ENCODE assay signal across 24 cellular contexts in genomic region chr16:4922721-4923342, GRCh38. TPM values are rescaled to one million over a fixed set of nuclear protein-coding genes. Genes with fewer than 3 reads are reported as not detected.
DNase-seq lines count a peak whose midpoint lies in the region; ATAC-seq, FAIRE-seq and TF ChIP-seq lines count a peak whose summit lies in the region.
"Had no signal": no experiment of that assay in that cellular context is flagged by ENCODE, and none has a peak within 500 bp of the region (broad histone marks: within the 10 kb centered on the region; RNA-seq: fewer than 3 reads in every experiment).

No MANE protein-coding gene starts in this region.

- DNase-seq in DMS79 treated with DMSO at 0.1 percent for 48 hours (lab: John Stamatoyannopoulos, UW) (peak; percentile 31), DMS79 (lab: John Stamatoyannopoulos, UW) (no peak), bronchial epithelial cell (ENCODE audit: low read depth) (peak; percentile 76), neural progenitor cell (ENCODE audit: low spot score) (no peak), vagina (ENCODE audit: extremely low spot score in 2 of 2) (no peak), HCEC 1CT (no peak), NCI-H1436 treated with DMSO at 0.1 percent for 48 hours (lab: John Stamatoyannopoulos, UW) (no peak)
- DNase-seq: activated B cell treated with CpG ODN at 0.5 μM for 24 hours; activated CD4-positive, alpha-beta T cell treated with anti-CD3 and anti-CD28 coated beads, Interleukin-2, amount 50 U/mL, for 48 hours; activated CD8-positive, alpha-beta memory T cell treated with anti-CD3 and anti-CD28 coated beads, Interleukin-2, amount 50 U/mL, for 48 hours; aorta; central memory CD4-positive, alpha-beta T cell; head of caudate nucleus; left cardiac atrium; NCI-H1436; NCI-H226; NCI-H748 treated with DMSO at 0.1 percent for 48 hours; T-helper 9 cell had no signal

- H3K9me3 ChIP-seq in neural progenitor cell (ENCODE audit: low read depth): no peaks in the 10 kb centered on the region
- H3K9me3 ChIP-seq in vagina: no peaks in the 10 kb centered on the region

- H3K36me3 ChIP-seq in bronchial epithelial cell (ENCODE audit: control insufficient read depth, insufficient read depth, low read length) (peaks cover 10% of the 10 kb centered on the region), neural progenitor cell (no peaks in the 10 kb centered on the region), vagina (peaks cover 0 to 10% of the 10 kb centered on the region in 2 donors)

- peaks cover 16% of the 10 kb centered on the region for H3K27me3 Mint-ChIP-seq in neural progenitor cell (ENCODE audit: insufficient read depth, low read depth)
- H3K27me3 Mint-ChIP-seq: activated naive CD8-positive, alpha-beta T cell had no signal

- no peaks in the 10 kb centered on the region for H3K79me2 ChIP-seq in neural progenitor cell (ENCODE audit: low read depth)

- no peak overlapping the region for H2AFZ ChIP-seq in neural progenitor cell (replicated peaks)

- no peak for FAIRE-seq in bronchial epithelial cell (lab: Jason Lieb, UNC)

- peaks cover 6% of the 10 kb centered on the region for H3K36me3 Mint-ChIP-seq in neural progenitor cell

- H3K9ac ChIP-seq in neural progenitor cell: no peak overlapping the region
- H3K9ac ChIP-seq: KMS-11 had no signal

- TF ChIP-seq POLR2A in vagina (IDR thresholded peaks at IDR 0.05): no peak

- H3K4me3 ChIP-seq in bronchial epithelial cell (ENCODE audit: low read depth, low read length): no peak overlapping the region
- H3K4me3 ChIP-seq in neural progenitor cell: no peak overlapping the region
- H3K4me3 ChIP-seq in vagina: no peak overlapping the region

- peak overlapping the region; percentile 66 for H3K27ac Mint-ChIP-seq in neural progenitor cell
- H3K27ac Mint-ChIP-seq: activated B cell treated with CpG ODN at 0.5 μM for 24 hours; activated naive CD8-positive, alpha-beta T cell; activated T-helper 17 cell treated with anti-CD3 and anti-CD28 coated beads, Interleukin-2, amount 50 U/mL, for 72 hours had no signal

- intact Hi-C loops in vagina (cut with DNase I): no loop called here

- H3K4me2 ChIP-seq in neural progenitor cell: no peak overlapping the region
- H3K4me2 ChIP-seq: KMS-11 had no signal

- TF ChIP-seq CTCF in bronchial epithelial cell (IDR thresholded peaks at IDR 0.05; ENCODE audit: insufficient read depth, low read length, severe bottlenecking) (peak; percentile 34), neural progenitor cell (IDR thresholded peaks at IDR 0.05) (no peak), vagina (IDR thresholded peaks at IDR 0.05) (no peak)

- ATAC-seq in GM18867 (IDR thresholded peaks at IDR 0.05; ENCODE audit: unreplicated experiment): no peak
- ATAC-seq: activated T-helper 17 cell treated with anti-CD3 and anti-CD28 coated beads, Interleukin-2, amount 50 U/mL, for 72 hours; left cardiac atrium had no signal

- peaks cover 13% of the 10 kb centered on the region for H3K4me1 Mint-ChIP-seq in neural progenitor cell
- H3K4me1 Mint-ChIP-seq: activated B cell treated with CpG ODN at 0.5 μM for 24 hours; activated T-helper 17 cell treated with anti-CD3 and anti-CD28 coated beads, Interleukin-2, amount 50 U/mL, for 72 hours had no signal

- no peaks in the 10 kb centered on the region for H3K27me3 ChIP-seq in bronchial epithelial cell (ENCODE audit: control insufficient read depth, insufficient read depth, low read length)
- H3K27me3 ChIP-seq in neural progenitor cell: no peaks in the 10 kb centered on the region
- H3K27me3 ChIP-seq in vagina: no peaks in the 10 kb centered on the region

- H3K9me3 Mint-ChIP-seq in neural progenitor cell: peaks cover 9% of the 10 kb centered on the region

- peaks cover 12% of the 10 kb centered on the region for H3K4me1 ChIP-seq in neural progenitor cell
- H3K4me1 ChIP-seq in vagina: peaks cover 59% of the 10 kb centered on the region

- H3F3A ChIP-seq in neural progenitor cell (ENCODE audit: low read depth): no peaks in the 10 kb centered on the region

- H3K27ac ChIP-seq in neural progenitor cell (no peak overlapping the region), vagina (peak overlapping the region; percentile 78)
- H3K27ac ChIP-seq: 22Rv1, KMS-11 had no signal

- H4K20me1 ChIP-seq in neural progenitor cell (ENCODE audit: low read depth): no peaks in the 10 kb centered on the region

- H3K4me3 Mint-ChIP-seq in neural progenitor cell: peak overlapping the region; percentile 52
- H3K4me3 Mint-ChIP-seq: activated B cell treated with CpG ODN at 0.5 μM for 24 hours; activated naive CD8-positive, alpha-beta T cell; activated T-helper 17 cell treated with anti-CD3 and anti-CD28 coated beads, Interleukin-2, amount 50 U/mL, for 72 hours had no signal

RNA-seq across cellular contexts. Expression of gene PPL, which starts 14.1 kb away (rescaled TPM):
- total RNA-seq in bronchial epithelial cell (184 and 378 TPM in 2 replicates), neural progenitor cell (ENCODE audit: low replicate concordance) (1.0 and 2.8 TPM in 2 replicates), vagina (391 TPM)
- total RNA-seq: activated T-helper 17 cell treated with anti-CD3 and anti-CD28 coated beads, Interleukin-2, amount 50 U/mL, for 72 hours had no signal

RNA-seq across cellular contexts. Expression of gene SEC14L5, which starts 35.3 kb away (rescaled TPM):
- total RNA-seq in bronchial epithelial cell: under 0.01 and 0.13 TPM in 2 replicates
- 0.41 and 0.65 TPM in 2 replicates for total RNA-seq in neural progenitor cell (ENCODE audit: low replicate concordance)
- total RNA-seq in vagina: 0.49 TPM
- total RNA-seq: activated B cell treated with CpG ODN at 0.5 μM for 24 hours, HT1080 had no signal

Comparison
In these comparisons a context has a peak if more than half of its experiments do, and no peak if none do; other contexts are left out.
1. DNase-seq: peak in DMS79 treated with DMSO at 0.1 percent for 48 hours (single experiment) and bronchial epithelial cell (single experiment); none in DMS79 (single experiment), neural progenitor cell (single experiment), vagina (0 of 2), HCEC 1CT (single experiment) and NCI-H1436 treated with DMSO at 0.1 percent for 48 hours (single experiment).
2. RNA of gene PPL, which starts 14.1 kb away (total RNA-seq): 391 TPM in vagina (single experiment) and 184 to 378 TPM in bronchial epithelial cell; 1.0 to 2.8 TPM in neural progenitor cell; every median in the first group is over 10 times any median in the second.